In genomic region chr12:130998136-130998535, GRCh38 we compare ENCODE assay signal across 27 cellular contexts. TPM values are rescaled to one million over a fixed set of nuclear protein-coding genes. Genes with fewer than 3 reads are reported as not detected.
DNase-seq lines count a peak whose midpoint lies in the region; ATAC-seq, FAIRE-seq and TF ChIP-seq lines count a peak whose summit lies in the region.
"Had no signal": no experiment of that assay in that cellular context is flagged by ENCODE, and none has a peak within 500 bp of the region (broad histone marks: within the 10 kb centered on the region; RNA-seq: fewer than 3 reads in every experiment).

No MANE protein-coding gene starts in this region.

- H3K27me3 ChIP-seq in HepG2 (ENCODE audit: control insufficient read depth in 1 of 2, insufficient read depth in 2 of 2, low read length in 2 of 2) (no peaks in the 10 kb centered on the region), right lobe of liver (no peaks in the 10 kb centered on the region), spleen (replicated peaks in 1 of 7) (peaks cover 0 to 6% (median 0%) of the 10 kb centered on the region in 7 donors)
- H3K27me3 ChIP-seq: BE2C, BLaER1 had no signal

- H3K36me3 ChIP-seq in HepG2 (replicated peaks in 1 of 2; ENCODE audit: control insufficient read depth in 1 of 2, insufficient read depth in 2 of 2, low read length in 2 of 2), result no peaks in the 10 kb centered on the region; a peak in 1 of 5 replicates
- H3K36me3 ChIP-seq in right lobe of liver, result no peaks in the 10 kb centered on the region
- H3K36me3 ChIP-seq in spleen, result no peaks in the 10 kb centered on the region
- H3K36me3 ChIP-seq: BE2C, BLaER1 had no signal

- DNase-seq in HepG2 (ENCODE audit: low spot score) (no peak), right lobe of liver (no peak), posterior vena cava (ENCODE audit: low spot score) (peak; percentile 56), spleen (peak; percentile 19), NCI-H748 treated with DMSO at 0.1 percent for 48 hours (lab: John Stamatoyannopoulos, UW) (no peak)
- DNase-seq: ACHN; BE2C; C1 segment of cervical spinal cord; CD4-positive, alpha-beta memory T cell; CD4-positive, CD25-positive, alpha-beta regulatory T cell; COR-L47; DMS 273 treated with DMSO at 0.1 percent for 48 hours; DMS153; DMS53; DMS79; DND-41; EL; GDM1 had no signal

- H4K20me1 ChIP-seq in HepG2 (ENCODE audit: insufficient read depth, low read length), result no peaks in the 10 kb centered on the region
- H4K20me1 ChIP-seq: BLaER1 had no signal

- H3K9ac ChIP-seq in HepG2 (ENCODE audit: insufficient read depth, low read depth, low read length), result no peak overlapping the region
- H3K9ac ChIP-seq: BLaER1 had no signal

- H3K4me1 ChIP-seq in HepG2 (ENCODE audit: insufficient read depth, low read length) (peaks cover 34% of the 10 kb centered on the region), right lobe of liver (no peaks in the 10 kb centered on the region), spleen (no peaks in the 10 kb centered on the region)
- H3K4me1 ChIP-seq: BE2C had no signal

- POLR2A ChIA-PET in HepG2 (lab: Yijun Ruan, JAX), result no interaction called here

- WGBS in HepG2 (ENCODE audit: low lambda C conversion rate), result 94% methylated on average over 5 of the region's 5 CpGs
- 93% methylated on average over 5 of the region's 5 CpGs for WGBS in right lobe of liver (ENCODE audit: insufficient coverage, low coverage, low lambda C conversion rate, missing lambda C conversion rate)
- 76 to 95% (median 90%) methylated on average over 3 to 5 of the region's 5 CpGs for WGBS in spleen, 5 donors

- no peak overlapping the region for H3K4me2 ChIP-seq in HepG2 (ENCODE audit: low read depth, low read length)
- H3K4me2 ChIP-seq: BLaER1 had no signal

- CTCF ChIA-PET in HepG2 (lab: Yijun Ruan, JAX; ENCODE audit: low intra/inter-chr PET ratio, low total read pairs), result no interaction called here

- no peaks in the 10 kb centered on the region for H3K9me3 ChIP-seq in HepG2 (ENCODE audit: low read length)
- H3K9me3 ChIP-seq in right lobe of liver, result no peaks in the 10 kb centered on the region
- peaks cover 0 to 10% (median 0%) of the 10 kb centered on the region in 8 donors for H3K9me3 ChIP-seq in spleen
- H3K9me3 ChIP-seq: BE2C had no signal

- intact Hi-C loops in HepG2 (cut with micrococcal nuclease; ENCODE audit: unreplicated experiment), result no loop called here
- intact Hi-C loops in right lobe of liver (cut with DNase I), result no loop called here
- intact Hi-C loops in posterior vena cava (cut with DNase I), result no loop called here
- intact Hi-C loops in spleen (cut with DNase I; ENCODE audit: low total_unique reads), result no loop called here

- in situ Hi-C loops in HepG2 (cut with HindIII; ENCODE audit: extremely low pct_ligation_motif_present, low pct_unique_long_range_greater_than_20kb), result no loop called here

- no peak for TF ChIP-seq CTCF in HepG2 (CRISPR knock-in tag; IDR thresholded peaks at IDR 0.05)
- TF ChIP-seq CTCF in right lobe of liver (IDR thresholded peaks at IDR 0.05), result no peak
- TF ChIP-seq CTCF in spleen (IDR thresholded peaks at IDR 0.05 in 8 of 11, conservative IDR thresholded peaks at IDR 0.05 in 3 of 11), result no peak

- TF ChIP-seq POLR2A in HepG2 (IDR thresholded peaks at IDR 0.05; ENCODE audit: insufficient read depth in 1 of 2, low read depth in 2 of 2, low read length in 2 of 2) (no peak), right lobe of liver (IDR thresholded peaks at IDR 0.05) (no peak), spleen (IDR thresholded peaks at IDR 0.05) (no peak)

- ATAC-seq in HepG2, result no peak
- ATAC-seq in right lobe of liver, result no peak
- no peak for ATAC-seq in GM19035 (IDR thresholded peaks at IDR 0.05; ENCODE audit: unreplicated experiment)
- ATAC-seq: GM12878 had no signal

- H3K4me3 ChIP-seq in HepG2 (replicated peaks in 1 of 3; ENCODE audit: insufficient read depth in 1 of 3, low read depth in 2 of 3, low read length in 3 of 3) (no peak overlapping the region), right lobe of liver (no peak overlapping the region), spleen (no peak overlapping the region)
- H3K4me3 ChIP-seq: BLaER1, GM12878 had no signal

- FAIRE-seq in HepG2 (lab: Jason Lieb, UNC), result no peak
- FAIRE-seq: GM12878, GM12892, GM18507, GM19239 had no signal

- H3K79me2 ChIP-seq in HepG2 (ENCODE audit: insufficient read depth, low read length), result no peaks in the 10 kb centered on the region

- no TSS peak for BruUV-seq in HepG2 (replicated peaks; lab: Mats Ljungman, UMichigan)

- H2AFZ ChIP-seq in HepG2 (ENCODE audit: low read length), result no peak overlapping the region

- no peak for TF ChIP-seq RAD21 in HepG2 (CRISPR knock-in tag; IDR thresholded peaks at IDR 0.05)

- TF ChIP-seq EP300 in HepG2 (IDR thresholded peaks at IDR 0.05; ENCODE audit: low read depth in 2 of 2, low read length in 2 of 2) (no peak), HepG2 (CRISPR knock-in tag; IDR thresholded peaks at IDR 0.05; ENCODE audit: borderline replicate concordance) (no peak)

- H3K27ac ChIP-seq in HepG2 (ENCODE audit: extremely low read length, insufficient read depth, low read length), result no peak overlapping the region
- H3K27ac ChIP-seq in right lobe of liver, result no peak overlapping the region
- no peak overlapping the region for H3K27ac ChIP-seq in spleen
- H3K27ac ChIP-seq: 22Rv1, BLaER1 had no signal

TF ChIP-seq in HepG2, 621 proteins besides CTCF, POLR2A, EP300 and RAD21:
- TF ChIP-seq ZNF496 (CRISPR knock-in tag; IDR thresholded peaks at IDR 0.05; ENCODE audit: insufficient replicate concordance), result no peak
- TF ChIP-seq HNRNPK (IDR thresholded peaks at IDR 0.05; ENCODE audit: low read depth, low read length, poor library complexity, severe bottlenecking), result peak; percentile 58

RNA-seq across cellular contexts. Expression of gene ADGRD1, which starts 44.4 kb away (rescaled TPM):
- 0.34 and 0.46 TPM in 2 replicates for total RNA-seq in HepG2 (2016; rRNA removed; fragmentation: Illumina TruSeq; extraction: Trizol)
- total RNA-seq in HepG2 (2016; cell fraction: cytosol; rRNA removed; fragmentation: Illumina TruSeq; extraction: Trizol; ENCODE audit: low read depth), result 0.26 and 0.30 TPM in 2 replicates
- 0.27 and 0.35 TPM in 2 replicates for total RNA-seq in HepG2 (2016; cell fraction: insoluble cytoplasmic fraction; rRNA removed; fragmentation: Illumina TruSeq; extraction: Trizol)
- total RNA-seq in HepG2 (2016; cell fraction: membrane; rRNA removed; fragmentation: Illumina TruSeq; extraction: Trizol), result 0.28 and 0.38 TPM in 2 replicates
- 0.47 and 0.62 TPM in 2 replicates for total RNA-seq in HepG2 (2016; cell fraction: nucleus; rRNA removed; fragmentation: Illumina TruSeq; extraction: Trizol)
- 12.4 and 25.0 TPM in 2 replicates for polyA plus RNA-seq in HepG2 (2011; rRNA removed)
- 6.9 and 10.2 TPM in 2 replicates for polyA plus RNA-seq in HepG2 (2011; cell fraction: cytosol; rRNA removed)
- 71.2 and 100 TPM in 2 replicates for polyA plus RNA-seq in HepG2 (2011; cell fraction: nucleus; rRNA removed)
- polyA plus RNA-seq in HepG2 (2012), result 32.9 and 44.4 TPM in 2 replicates
- polyA plus RNA-seq in HepG2 (2016; cell fraction: cytosol; fragmentation: Illumina TruSeq; extraction: Trizol; ENCODE audit: low read depth), result 0.14 TPM in 1 of 2 replicates, not detected in the other
- polyA plus RNA-seq in HepG2 (2016; cell fraction: insoluble cytoplasmic fraction; fragmentation: Illumina TruSeq; extraction: Trizol; ENCODE audit: low read depth), result 0.26 and 0.38 TPM in 2 replicates
- polyA plus RNA-seq in HepG2 (2016; cell fraction: membrane; fragmentation: Illumina TruSeq; extraction: Trizol; ENCODE audit: low read depth), result 0.05 TPM in 1 of 2 replicates, not detected in the other
- polyA plus RNA-seq in HepG2 (2016; cell fraction: nucleus; fragmentation: Illumina TruSeq; extraction: Trizol; ENCODE audit: insufficient read depth, low read depth), result 0.79 and 1.0 TPM in 2 replicates
- 2.3 and 27.8 TPM in 2 replicates for polyA minus RNA-seq in HepG2 (2011; rRNA and poly(A)+ RNA removed; ENCODE audit: low replicate concordance)
- polyA minus RNA-seq in HepG2 (2011; cell fraction: cytosol; rRNA and poly(A)+ RNA removed), result 3.3 and 10.6 TPM in 2 replicates
- 26.3 and 39.8 TPM in 2 replicates for polyA minus RNA-seq in HepG2 (2011; cell fraction: nucleus; rRNA and poly(A)+ RNA removed)
- total RNA-seq in right lobe of liver, result 10 to 100 TPM in 4 of 6 experiments, 1 to 10 TPM in 2; 4.7 to 17.0 (median 10.9) TPM
- 100 to 1,000 TPM; 178 to 238 TPM for total RNA-seq in posterior vena cava
- total RNA-seq in spleen, result 1 to 10 TPM; 3.4 to 9.7 (median 6.9) TPM
- 1 to 10 TPM in 2 of 3 donors, under 1 TPM in 1; 0.89 to 1.5 (median 1.4) TPM for polyA plus RNA-seq in spleen
- total RNA-seq: A673; CD4-positive, alpha-beta memory T cell; CD4-positive, CD25-positive, alpha-beta regulatory T cell had no signal
- polyA plus RNA-seq: CD4-positive, alpha-beta memory T cell; CD8-positive, alpha-beta memory T cell had no signal

Comparison
In these comparisons a context has a peak if more than half of its experiments do, and no peak if none do; other contexts are left out.
1. DNase-seq: peak in posterior vena cava (single experiment) and spleen (single experiment); none in HepG2 (single experiment), right lobe of liver (0 of 3) and NCI-H748 treated with DMSO at 0.1 percent for 48 hours (single experiment).
2. RNA of gene ADGRD1, which starts 44.4 kb away (total RNA-seq): 178 to 238 TPM in posterior vena cava; 4.7 to 17.0 TPM in right lobe of liver, 3.4 to 9.7 TPM in spleen and 0.26 to 0.62 TPM in HepG2; every median in the first group is over 4 times any median in the second.